15 cellular contexts compared by ENCODE assay signal in the genomic region with DNA sequence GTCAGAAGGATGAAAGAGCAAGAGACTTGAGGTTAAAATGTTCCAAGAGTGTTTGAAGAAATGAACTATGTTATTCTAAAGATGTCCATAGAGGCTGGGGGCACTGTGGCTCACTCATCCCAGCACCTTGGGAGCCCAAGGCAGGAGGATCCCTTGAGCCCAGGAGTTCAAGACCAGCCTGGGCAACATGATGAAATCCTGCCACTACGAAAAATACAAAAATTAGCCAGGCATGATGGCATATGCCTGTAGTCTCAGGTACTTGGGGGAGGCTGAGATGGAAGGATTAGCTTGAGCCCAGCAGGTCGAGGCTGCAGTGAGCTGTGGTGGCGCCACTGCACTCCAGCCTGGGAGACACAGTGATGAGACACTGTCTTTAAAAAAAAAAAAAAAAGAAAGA.
"Had no signal": no experiment of that assay in that cellular context is flagged by ENCODE, and none has a peak within 500 bp of the region (broad histone marks: within the 10 kb centered on the region; RNA-seq: fewer than 3 reads in every experiment).

No MANE protein-coding gene starts in this region.

- H3K9me3 ChIP-seq: gastroesophageal sphincter, pancreas, thoracic aorta had no signal

- H3K4me3 Mint-ChIP-seq: activated CD4-positive, alpha-beta T cell treated with anti-CD3 and anti-CD28 coated beads, Interleukin-2, amount 10 ng/mL, durations not matched to agents 24 days and 14 days; stimulated activated effector memory CD8-positive, alpha-beta T cell treated with anti-CD3 and anti-CD28 coated beads, Interleukin-12 subunit alpha, Interleukin-12 subunit beta, amount 100 ng/mL, for 72 hours; WTC11 had no signal

- H3K9me3 Mint-ChIP-seq: activated CD4-positive, alpha-beta T cell treated with anti-CD3 and anti-CD28 coated beads, Interleukin-2, amount 10 ng/mL, durations not matched to agents 24 days and 14 days; naive B cell; stimulated activated effector memory CD8-positive, alpha-beta T cell treated with anti-CD3 and anti-CD28 coated beads, Interleukin-12 subunit alpha, Interleukin-12 subunit beta, amount 100 ng/mL, for 72 hours; WTC11 had no signal

- H3K27ac ChIP-seq: gastroesophageal sphincter, pancreas, thoracic aorta had no signal

- DNase-seq: activated CD4-positive, alpha-beta T cell treated with anti-CD3 and anti-CD28 coated beads, Interleukin-2, amount 10 ng/mL, durations not matched to agents 24 days and 14 days; activated naive CD4-positive, alpha-beta T cell treated with Interleukin-2 at 50 U/mL for 16 hours; anterior cingulate cortex; effector memory CD4-positive, alpha-beta T cell; naive B cell; pancreas; stimulated activated CD4-positive, alpha-beta T cell treated with anti-CD3 and anti-CD28 coated beads, Interleukin-12 subunit alpha, Interleukin-12 subunit beta, amount 100 ng/mL, for 4 hours; stimulated activated CD4-positive, alpha-beta T cell treated with anti-CD3 and anti-CD28 coated beads, Interleukin-2, amount 100 ng/mL, for 24 hours had no signal

- H3K27ac Mint-ChIP-seq: activated CD4-positive, alpha-beta T cell treated with anti-CD3 and anti-CD28 coated beads, Interleukin-2, amount 10 ng/mL, durations not matched to agents 24 days and 14 days; stimulated activated effector memory CD8-positive, alpha-beta T cell treated with anti-CD3 and anti-CD28 coated beads, Interleukin-12 subunit alpha, Interleukin-12 subunit beta, amount 100 ng/mL, for 72 hours; WTC11 had no signal

- H3K36me3 Mint-ChIP-seq: WTC11 had no signal

- H3K36me3 ChIP-seq: pancreas, thoracic aorta had no signal

- H3K4me3 ChIP-seq: gastroesophageal sphincter, pancreas, thoracic aorta had no signal

- FAIRE-seq: islet of Langerhans, pancreas, TTC549 had no signal

- ATAC-seq: gastroesophageal sphincter; left lobe of liver; pancreas; stimulated activated effector memory CD8-positive, alpha-beta T cell treated with anti-CD3 and anti-CD28 coated beads, Interleukin-12 subunit alpha, Interleukin-12 subunit beta, amount 100 ng/mL, for 72 hours; WTC11 had no signal

- H3K27me3 ChIP-seq: gastroesophageal sphincter, pancreas had no signal

- H3K4me1 Mint-ChIP-seq: stimulated activated effector memory CD8-positive, alpha-beta T cell treated with anti-CD3 and anti-CD28 coated beads, Interleukin-12 subunit alpha, Interleukin-12 subunit beta, amount 100 ng/mL, for 72 hours had no signal

- H3K27me3 Mint-ChIP-seq: activated CD4-positive, alpha-beta T cell treated with anti-CD3 and anti-CD28 coated beads, Interleukin-2, amount 10 ng/mL, durations not matched to agents 24 days and 14 days; naive B cell had no signal
